Comparison of ENCODE assay signal across 10 cellular contexts in the genomic region with DNA sequence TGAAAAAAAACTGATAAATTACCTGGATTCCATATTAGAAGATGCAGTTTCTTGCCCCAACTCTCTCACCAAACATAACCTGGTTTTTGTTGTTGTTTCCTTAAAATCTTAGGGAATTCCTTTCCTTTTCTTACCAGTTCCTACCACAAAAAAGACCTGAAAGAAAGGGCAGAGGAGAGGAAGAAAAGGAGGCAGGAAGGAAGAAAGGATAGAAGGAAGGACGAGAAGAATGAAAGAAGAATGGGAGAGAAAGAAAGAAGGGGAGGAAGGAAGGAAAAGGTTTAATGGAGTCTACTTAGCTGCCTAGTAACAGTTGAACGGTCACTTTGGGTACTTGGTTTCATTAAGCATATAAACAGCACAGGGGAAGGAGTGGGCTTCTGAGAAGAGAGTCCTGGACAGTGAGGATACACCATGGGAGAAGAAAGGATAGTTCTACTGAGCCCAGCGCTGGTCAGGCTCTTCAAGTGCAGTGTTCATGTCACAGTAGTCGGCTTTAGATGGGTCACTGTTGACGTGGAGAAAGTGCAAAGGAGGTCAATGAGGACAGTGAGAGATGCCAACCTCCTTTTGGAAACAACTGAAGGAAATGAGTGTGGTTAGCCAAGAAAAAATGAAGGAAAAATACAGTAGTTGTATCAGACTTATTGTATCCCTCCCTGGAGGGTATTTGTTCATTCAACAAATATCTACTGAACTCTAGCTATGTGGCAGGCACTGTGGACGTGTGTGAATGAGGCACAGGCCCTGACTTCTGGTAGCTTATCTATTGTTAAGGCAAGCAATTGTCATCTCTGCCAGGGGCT. TPM values are rescaled to one million over a fixed set of nuclear protein-coding genes. Genes with fewer than 3 reads are reported as not detected.
DNase-seq lines count a peak whose midpoint lies in the region; ATAC-seq, FAIRE-seq and TF ChIP-seq lines count a peak whose summit lies in the region.
"Had no signal": no experiment of that assay in that cellular context is flagged by ENCODE, and none has a peak within 500 bp of the region (broad histone marks: within the 10 kb centered on the region; RNA-seq: fewer than 3 reads in every experiment).

No MANE protein-coding gene starts in this region.

- peaks cover 20% of the 10 kb centered on the region for H4K20me1 ChIP-seq in SK-N-SH (ENCODE audit: insufficient read depth)
- no peaks in the 10 kb centered on the region for H4K20me1 ChIP-seq in keratinocyte (ENCODE audit: control insufficient read depth, extremely low read depth, insufficient read depth, low read length)

- H2AFZ ChIP-seq in SK-N-SH (ENCODE audit: low read depth), result peak overlapping the region; percentile 65; the same call in 1 of the 2 replicates
- H2AFZ ChIP-seq in keratinocyte (ENCODE audit: control insufficient read depth, low read length), result peak overlapping the region; percentile 64

- no peak for ATAC-seq in SK-N-SH treated with all-trans-retinoic acid at 6 μM for 48 hours
- no peak for ATAC-seq in activated naive CD4-positive, alpha-beta T cell treated with anti-CD3 and anti-CD28 coated beads, Interleukin-2, amount 50 U/mL, for 72 hours

- peaks cover 8 to 19% of the 10 kb centered on the region in 2 experiments for H3K36me3 ChIP-seq in SK-N-SH (replicated peaks in 1 of 2; ENCODE audit: control insufficient read depth in 1 of 2, insufficient read depth in 2 of 2, low read length in 1 of 2)
- peaks cover 0 to 4% of the 10 kb centered on the region in 2 experiments for H3K36me3 ChIP-seq in keratinocyte (ENCODE audit: control insufficient read depth in 2 of 2, extremely low read depth in 1 of 2, insufficient read depth in 2 of 2, low read length in 2 of 2)

- H3K79me2 ChIP-seq in SK-N-SH (ENCODE audit: insufficient read depth), result peaks cover 39% of the 10 kb centered on the region
- H3K79me2 ChIP-seq in keratinocyte (ENCODE audit: control insufficient read depth, insufficient read depth, low read length), result peaks cover 39% of the 10 kb centered on the region

- TF ChIP-seq CTCF in SK-N-SH (IDR thresholded peaks at IDR 0.05), result no peak
- no peak for TF ChIP-seq CTCF in keratinocyte (optimal IDR thresholded peaks at IDR 0.05 in 1 of 3, IDR thresholded peaks at IDR 0.05 in 1 of 3, conservative IDR thresholded peaks at IDR 0.05 in 1 of 3; ENCODE audit: extremely low read depth in 1 of 3, insufficient read depth in 2 of 3, low read length in 3 of 3)

- peaks cover 0 to 9% of the 10 kb centered on the region in 2 donors for H3K36me3 Mint-ChIP-seq in activated naive CD4-positive, alpha-beta T cell treated with anti-CD3 and anti-CD28 coated beads, Interleukin-2, amount 50 U/mL, for 72 hours

- H3K27me3 ChIP-seq in SK-N-SH (ENCODE audit: insufficient read depth) (no peaks in the 10 kb centered on the region), keratinocyte (ENCODE audit: control insufficient read depth, extremely low read depth, insufficient read depth, low read length) (no peaks in the 10 kb centered on the region)

- H3K4me3 ChIP-seq in SK-N-SH (ENCODE audit: low read depth in 2 of 2, low read length in 1 of 2) (peak overlapping the region; percentile 95 to 97), keratinocyte (ENCODE audit: control insufficient read depth in 2 of 3, extremely low read depth in 1 of 3, insufficient read depth in 2 of 3, low read depth in 1 of 3, low read length in 3 of 3) (peak overlapping the region in 1 of 3 experiments; percentile 95)

- POLR2A ChIA-PET in SK-N-SH (lab: Yijun Ruan, JAX), result no interaction called here

- no peaks in the 10 kb centered on the region for H3K9me1 ChIP-seq in keratinocyte (ENCODE audit: control insufficient read depth, extremely low read depth, insufficient read depth, low read length)

- peaks cover 39% of the 10 kb centered on the region for H3F3A ChIP-seq in SK-N-SH (replicated peaks; ENCODE audit: insufficient read depth)

- H3K9ac ChIP-seq in SK-N-SH (peak overlapping the region; percentile 99), keratinocyte (ENCODE audit: control insufficient read depth, extremely low read depth, insufficient read depth, low read length) (peak overlapping the region; percentile 98)

- no peaks in the 10 kb centered on the region for H3K9me2 ChIP-seq in SK-N-SH

- FAIRE-seq in keratinocyte (lab: Jason Lieb, UNC), result peak; percentile 29

- dilution Hi-C loops in keratinocyte (cut with MboI; ENCODE audit: extremely low pct_ligation_motif_present, low sequenced_read_pairs), result no loop called here

- 82% methylated on average over 6 of the region's 6 CpGs for WGBS in SK-N-SH (ENCODE audit: low lambda C conversion rate)

- H3K4me1 ChIP-seq in SK-N-SH (ENCODE audit: control insufficient read depth in 1 of 2, insufficient read depth in 2 of 2, low read depth in 1 of 2, low read length in 1 of 2), result peaks cover 19 to 23% of the 10 kb centered on the region in 2 experiments
- H3K4me1 ChIP-seq in keratinocyte (ENCODE audit: control insufficient read depth, extremely low read depth, insufficient read depth, low read length), result peaks cover 49% of the 10 kb centered on the region

- CTCF ChIA-PET in SK-N-SH (lab: Yijun Ruan, JAX), result interaction anchor here (2.2 kb wide), 1 partner anchor 1050 kb away, joined by 5 read pairs; no protein-coding TSS in a partner anchor

- H3K27ac ChIP-seq in SK-N-SH (ENCODE audit: low read depth in 2 of 2, low read length in 1 of 2), result peak overlapping the region; percentile 89 to 93
- H3K27ac ChIP-seq in keratinocyte (ENCODE audit: control insufficient read depth, insufficient read depth, low read length), result peak overlapping the region; percentile 92
- peak overlapping the region; percentile 41 for H3K27ac ChIP-seq in temporal lobe (ENCODE audit: low read depth, low read length)

- peak overlapping the region; percentile 93 to 97 for H3K27ac Mint-ChIP-seq in activated naive CD4-positive, alpha-beta T cell treated with anti-CD3 and anti-CD28 coated beads, Interleukin-2, amount 50 U/mL, for 72 hours

- H3K9me3 Mint-ChIP-seq in activated naive CD4-positive, alpha-beta T cell treated with anti-CD3 and anti-CD28 coated beads, Interleukin-2, amount 50 U/mL, for 72 hours, result no peaks in the 10 kb centered on the region

- no peaks in the 10 kb centered on the region for H3K9me3 ChIP-seq in SK-N-SH
- H3K9me3 ChIP-seq in keratinocyte (ENCODE audit: control insufficient read depth, low read depth, low read length), result no peaks in the 10 kb centered on the region

- DNase-seq in SK-N-SH, result no peak
- no peak for DNase-seq in activated naive CD4-positive, alpha-beta T cell treated with anti-CD3 and anti-CD28 coated beads, Interleukin-2, amount 50 U/mL, for 72 hours (ENCODE audit: low spot score in 2 of 2)
- DNase-seq in keratinocyte (ENCODE audit: low read depth, low spot score), result no peak
- no peak for DNase-seq in NCI-H524 (lab: John Stamatoyannopoulos, UW)
- no peak for DNase-seq in NCI-H2107 (lab: John Stamatoyannopoulos, UW)
- no peak for DNase-seq in NCI-H1694 (lab: John Stamatoyannopoulos, UW)
- DNase-seq: kidney glomerular epithelial cell had no signal

- TF ChIP-seq RAD21 in SK-N-SH (IDR thresholded peaks at IDR 0.05; ENCODE audit: low read length), result no peak

- H3K4me2 ChIP-seq in SK-N-SH (peak overlapping the region; percentile 71), keratinocyte (ENCODE audit: control insufficient read depth, extremely low read depth, insufficient read depth, low read depth, low read length) (peak overlapping the region; percentile 91)

- no peak for TF ChIP-seq EP300 in SK-N-SH (IDR thresholded peaks at IDR 0.05; ENCODE audit: borderline replicate concordance in 1 of 2, low read depth in 1 of 2, low read length in 1 of 2)

TF ChIP-seq in SK-N-SH, 30 proteins besides CTCF, POLR2A, EP300 and RAD21 (continues in another document):
- TF ChIP-seq YY1 (IDR thresholded peaks at IDR 0.05; ENCODE audit: low read depth) (no peak), TAF1 (IDR thresholded peaks at IDR 0.05; ENCODE audit: borderline replicate concordance, low read depth, low read length) (no peak), NFIC (IDR thresholded peaks at IDR 0.05; ENCODE audit: borderline replicate concordance) (no peak)

TF ChIP-seq in SK-N-SH treated with all-trans-retinoic acid at 6 μM for 48 hours, 23 proteins besides CTCF, POLR2A, EP300 and RAD21 (continues in another document):
- no peak for TF ChIP-seq TCF4 (CRISPR knock-in tag; IDR thresholded peaks at IDR 0.05; ENCODE audit: borderline replicate concordance)

RNA-seq across cellular contexts. Expression of gene CHIC2, which starts 1.1 kb away (rescaled TPM):
- polyA plus RNA-seq in SK-N-SH (2012; rRNA removed) (24.1 and 26.8 TPM in 2 replicates), keratinocyte (14.8 to 21.9 TPM (median 16.9 TPM) in 3 replicates)
- 26.7 and 33.2 TPM in 2 replicates for polyA plus RNA-seq in SK-N-SH (2012; cell fraction: cytosol; rRNA removed)
- 14.1 and 14.5 TPM in 2 replicates for polyA plus RNA-seq in SK-N-SH (2012; cell fraction: nucleus; rRNA removed)
- total RNA-seq in activated naive CD4-positive, alpha-beta T cell treated with anti-CD3 and anti-CD28 coated beads, Interleukin-2, amount 50 U/mL, for 72 hours, result 10 to 100 TPM; 13.3 to 16.3 TPM
- 44.5 TPM for polyA plus RNA-seq in keratinocyte (2011; ENCODE audit: low read depth)
- polyA plus RNA-seq in keratinocyte (2011; cell fraction: cytosol; rRNA removed), result 14.3 and 20.4 TPM in 2 replicates
- 10.4 and 15.2 TPM in 2 replicates for polyA plus RNA-seq in keratinocyte (2011; cell fraction: nucleus; rRNA removed)
- 14.9 and 45.3 TPM in 2 replicates for polyA plus RNA-seq in keratinocyte (2012; ENCODE audit: low replicate concordance)
- 3.3 to 10.7 TPM (median 8.0 TPM) in 3 replicates for polyA minus RNA-seq in keratinocyte
- 32.6 TPM for polyA minus RNA-seq in keratinocyte (2011; cell fraction: cytosol; rRNA and poly(A)+ RNA removed)
- polyA minus RNA-seq in keratinocyte (2011; cell fraction: nucleus; rRNA and poly(A)+ RNA removed), result 24.2 and 24.7 TPM in 2 replicates
- 22.9 TPM for total RNA-seq in temporal lobe

RNA-seq across cellular contexts. Expression of gene GSX2, which starts 34.5 kb away (rescaled TPM):
- polyA plus RNA-seq in SK-N-SH (2012; rRNA removed), result 0.02 and 0.41 TPM in 2 replicates
- polyA plus RNA-seq in SK-N-SH (2012; cell fraction: cytosol; rRNA removed), result 0.21 TPM in 1 of 2 replicates, not detected in the other
- polyA plus RNA-seq in SK-N-SH (2012; cell fraction: nucleus; rRNA removed), result 0.06 TPM in 1 of 2 replicates, not detected in the other
- total RNA-seq in activated naive CD4-positive, alpha-beta T cell treated with anti-CD3 and anti-CD28 coated beads, Interleukin-2, amount 50 U/mL, for 72 hours, result not detected
- not detected in 3 replicates for polyA plus RNA-seq in keratinocyte
- 1.3 TPM for polyA plus RNA-seq in keratinocyte (2011; ENCODE audit: low read depth)
- not detected in 2 replicates for polyA plus RNA-seq in keratinocyte (2011; cell fraction: cytosol; rRNA removed)
- not detected in 2 replicates for polyA plus RNA-seq in keratinocyte (2011; cell fraction: nucleus; rRNA removed)
- polyA plus RNA-seq in keratinocyte (2012; ENCODE audit: low replicate concordance), result 0.58 TPM in 1 of 2 replicates, not detected in the other
- polyA minus RNA-seq in keratinocyte, result not detected in 3 replicates
- polyA minus RNA-seq in keratinocyte (2011; cell fraction: cytosol; rRNA and poly(A)+ RNA removed), result not detected
- not detected in 2 replicates for polyA minus RNA-seq in keratinocyte (2011; cell fraction: nucleus; rRNA and poly(A)+ RNA removed)
- total RNA-seq in temporal lobe, result 1.7 TPM
- polyA plus RNA-seq: BJ had no signal

Comparison
In these comparisons a context has a peak if more than half of its experiments do, and no peak if none do; other contexts are left out.
1. H3K27ac ChIP-seq: peak in every context shown above with its lines; median percentile 92 in keratinocyte; 91 in SK-N-SH; 41 in temporal lobe.